2 cellular contexts compared by ENCODE assay signal in the genomic region with DNA sequence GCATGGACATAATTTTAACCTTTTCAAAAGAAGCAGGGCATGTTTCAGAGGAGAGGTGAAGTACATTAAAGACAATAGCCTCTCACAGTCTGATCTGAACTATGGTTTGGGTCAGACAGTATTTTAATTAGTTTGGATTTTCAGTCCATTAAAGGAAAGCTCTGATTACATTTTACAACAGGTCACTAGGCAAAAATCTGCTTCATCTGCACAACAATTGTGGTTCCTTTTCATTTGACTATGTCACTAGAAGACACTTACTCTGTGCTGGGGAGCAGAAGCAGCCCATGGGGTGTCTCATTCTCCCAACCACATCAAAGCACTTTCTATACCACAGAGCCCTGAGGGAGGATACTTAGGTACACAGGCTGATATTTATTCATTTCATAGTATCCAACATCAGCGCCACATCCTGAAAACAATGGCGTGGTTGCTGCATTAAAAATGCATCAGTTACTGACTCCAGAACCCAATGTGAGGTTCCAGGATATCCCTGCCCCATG.
TF ChIP-seq lines count a peak whose summit lies in the region.

No MANE protein-coding gene starts in this region.

TF ChIP-seq in HCT116, 20 proteins besides CTCF, POLR2A, EP300 and RAD21:
- TF ChIP-seq, protein P1, sequence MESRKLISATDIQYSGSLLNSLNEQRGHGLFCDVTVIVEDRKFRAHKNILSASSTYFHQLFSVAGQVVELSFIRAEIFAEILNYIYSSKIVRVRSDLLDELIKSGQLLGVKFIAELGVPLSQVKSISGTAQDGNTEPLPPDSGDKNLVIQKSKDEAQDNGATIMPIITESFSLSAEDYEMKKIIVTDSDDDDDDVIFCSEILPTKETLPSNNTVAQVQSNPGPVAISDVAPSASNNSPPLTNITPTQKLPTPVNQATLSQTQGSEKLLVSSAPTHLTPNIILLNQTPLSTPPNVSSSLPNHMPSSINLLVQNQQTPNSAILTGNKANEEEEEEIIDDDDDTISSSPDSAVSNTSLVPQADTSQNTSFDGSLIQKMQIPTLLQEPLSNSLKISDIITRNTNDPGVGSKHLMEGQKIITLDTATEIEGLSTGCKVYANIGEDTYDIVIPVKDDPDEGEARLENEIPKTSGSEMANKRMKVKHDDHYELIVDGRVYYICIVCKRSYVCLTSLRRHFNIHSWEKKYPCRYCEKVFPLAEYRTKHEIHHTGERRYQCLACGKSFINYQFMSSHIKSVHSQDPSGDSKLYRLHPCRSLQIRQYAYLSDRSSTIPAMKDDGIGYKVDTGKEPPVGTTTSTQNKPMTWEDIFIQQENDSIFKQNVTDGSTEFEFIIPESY (IDR thresholded peaks at IDR 0.05; ENCODE audit: extremely low read depth, insufficient replicate concordance, low read length) = no peak
- no peak for TF ChIP-seq YY1 (IDR thresholded peaks at IDR 0.05; ENCODE audit: extremely low read depth, insufficient replicate concordance, low read depth, low read length)
- no peak for TF ChIP-seq TCF7L2 (IDR thresholded peaks at IDR 0.05; ENCODE audit: borderline replicate concordance, extremely low read depth, insufficient read depth, insufficient read length)
- no peak for TF ChIP-seq ZFX (IDR thresholded peaks at IDR 0.05)
- TF ChIP-seq EGR1 (IDR thresholded peaks at IDR 0.05; ENCODE audit: low read depth) = no peak
- no peak for TF ChIP-seq SIN3A (IDR thresholded peaks at IDR 0.05; ENCODE audit: low read depth)
- no peak for TF ChIP-seq CBX3 (IDR thresholded peaks at IDR 0.05; ENCODE audit: low read depth)
- TF ChIP-seq SRF (IDR thresholded peaks at IDR 0.05; ENCODE audit: low read depth) = no peak
- no peak for TF ChIP-seq POLR2AphosphoS5 (IDR thresholded peaks at IDR 0.05; ENCODE audit: low read depth, low read length)
- no peak for TF ChIP-seq SP1 (IDR thresholded peaks at IDR 0.05; ENCODE audit: low read depth)
- TF ChIP-seq, protein P2, sequence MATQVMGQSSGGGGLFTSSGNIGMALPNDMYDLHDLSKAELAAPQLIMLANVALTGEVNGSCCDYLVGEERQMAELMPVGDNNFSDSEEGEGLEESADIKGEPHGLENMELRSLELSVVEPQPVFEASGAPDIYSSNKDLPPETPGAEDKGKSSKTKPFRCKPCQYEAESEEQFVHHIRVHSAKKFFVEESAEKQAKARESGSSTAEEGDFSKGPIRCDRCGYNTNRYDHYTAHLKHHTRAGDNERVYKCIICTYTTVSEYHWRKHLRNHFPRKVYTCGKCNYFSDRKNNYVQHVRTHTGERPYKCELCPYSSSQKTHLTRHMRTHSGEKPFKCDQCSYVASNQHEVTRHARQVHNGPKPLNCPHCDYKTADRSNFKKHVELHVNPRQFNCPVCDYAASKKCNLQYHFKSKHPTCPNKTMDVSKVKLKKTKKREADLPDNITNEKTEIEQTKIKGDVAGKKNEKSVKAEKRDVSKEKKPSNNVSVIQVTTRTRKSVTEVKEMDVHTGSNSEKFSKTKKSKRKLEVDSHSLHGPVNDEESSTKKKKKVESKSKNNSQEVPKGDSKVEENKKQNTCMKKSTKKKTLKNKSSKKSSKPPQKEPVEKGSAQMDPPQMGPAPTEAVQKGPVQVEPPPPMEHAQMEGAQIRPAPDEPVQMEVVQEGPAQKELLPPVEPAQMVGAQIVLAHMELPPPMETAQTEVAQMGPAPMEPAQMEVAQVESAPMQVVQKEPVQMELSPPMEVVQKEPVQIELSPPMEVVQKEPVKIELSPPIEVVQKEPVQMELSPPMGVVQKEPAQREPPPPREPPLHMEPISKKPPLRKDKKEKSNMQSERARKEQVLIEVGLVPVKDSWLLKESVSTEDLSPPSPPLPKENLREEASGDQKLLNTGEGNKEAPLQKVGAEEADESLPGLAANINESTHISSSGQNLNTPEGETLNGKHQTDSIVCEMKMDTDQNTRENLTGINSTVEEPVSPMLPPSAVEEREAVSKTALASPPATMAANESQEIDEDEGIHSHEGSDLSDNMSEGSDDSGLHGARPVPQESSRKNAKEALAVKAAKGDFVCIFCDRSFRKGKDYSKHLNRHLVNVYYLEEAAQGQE (IDR thresholded peaks at IDR 0.05; ENCODE audit: low read depth) = no peak
- TF ChIP-seq, protein P3, sequence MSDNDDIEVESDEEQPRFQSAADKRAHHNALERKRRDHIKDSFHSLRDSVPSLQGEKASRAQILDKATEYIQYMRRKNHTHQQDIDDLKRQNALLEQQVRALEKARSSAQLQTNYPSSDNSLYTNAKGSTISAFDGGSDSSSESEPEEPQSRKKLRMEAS (IDR thresholded peaks at IDR 0.05) = no peak
- no peak for TF ChIP-seq FOSL1 (IDR thresholded peaks at IDR 0.05; ENCODE audit: low read depth)
- no peak for TF ChIP-seq JUND (IDR thresholded peaks at IDR 0.05)
TF ChIP-seq in HCT116: peak in this region for 0.

TF ChIP-seq in endothelial cell of umbilical vein, 7 proteins besides CTCF, POLR2A, EP300 and RAD21 (continued from another document):
- no peak for TF ChIP-seq FOS (IDR thresholded peaks at IDR 0.05; ENCODE audit: borderline replicate concordance, insufficient read depth, low read length)
- TF ChIP-seq MYC (IDR thresholded peaks at IDR 0.05; ENCODE audit: low read depth, low read length) = no peak
- no peak for TF ChIP-seq JUN (IDR thresholded peaks at IDR 0.05; ENCODE audit: borderline replicate concordance, insufficient read depth, insufficient read length, low read depth)
- TF ChIP-seq GATA2 (IDR thresholded peaks at IDR 0.05; ENCODE audit: insufficient read depth, insufficient read length, low read depth, low read length) = no peak
- no peak for TF ChIP-seq POLR2AphosphoS5 (IDR thresholded peaks at IDR 0.05; ENCODE audit: insufficient read depth, low read depth, low read length)
- TF ChIP-seq EZH2 (IDR thresholded peaks at IDR 0.05; ENCODE audit: borderline replicate concordance, low read depth, low read length, severe bottlenecking) = no peak
TF ChIP-seq in endothelial cell of umbilical vein: peak in this region for 0.
